ENCODE assay signal across 12 cellular contexts in the genomic region with DNA sequence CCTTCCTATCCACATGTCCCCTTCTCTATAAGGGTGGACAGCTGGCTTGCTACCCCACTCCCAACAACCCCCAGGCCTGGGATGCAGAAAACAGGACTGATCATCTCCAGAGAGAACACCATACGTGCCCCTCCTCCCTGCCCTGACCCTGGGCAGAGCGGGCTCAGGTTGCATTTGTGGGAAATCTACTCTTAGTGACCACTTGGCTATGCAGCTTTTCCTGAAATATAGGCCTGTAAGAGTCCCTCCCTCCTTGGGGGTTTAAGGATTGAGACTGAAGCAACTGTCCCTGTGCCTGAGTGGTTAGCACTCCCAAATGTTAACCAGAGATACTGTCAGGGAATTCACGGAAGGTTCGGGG. TPM values are rescaled to one million over a fixed set of nuclear protein-coding genes. Genes with fewer than 3 reads are reported as not detected.
DNase-seq lines count a peak whose midpoint lies in the region; ATAC-seq lines count a peak whose summit lies in the region.
"Had no signal": no experiment of that assay in that cellular context is flagged by ENCODE, and none has a peak within 500 bp of the region (broad histone marks: within the 10 kb centered on the region; RNA-seq: fewer than 3 reads in every experiment).

No MANE protein-coding gene starts in this region.

- peaks cover 46% of the 10 kb centered on the region for H3K4me1 Mint-ChIP-seq in activated T-cell treated with anti-CD3 and anti-CD28 coated beads, Interleukin-2, amount 50 U/mL, for 72 hours (ENCODE audit: low read depth)
- peaks cover 73% of the 10 kb centered on the region for H3K4me1 Mint-ChIP-seq in activated naive CD8-positive, alpha-beta T cell treated with anti-CD3 and anti-CD28 coated beads, Interleukin-2, amount 10 ng/mL, durations not matched to agents 7 days and 5 days
- H3K4me1 Mint-ChIP-seq in stimulated activated naive CD8-positive, alpha-beta T cell treated with anti-CD3 and anti-CD28 coated beads, Interleukin-15, amount 100 ng/mL, for 72 hours = peaks cover 69% of the 10 kb centered on the region

- no peaks in the 10 kb centered on the region for H3K36me3 Mint-ChIP-seq in activated T-cell treated with anti-CD3 and anti-CD28 coated beads, Interleukin-2, amount 50 U/mL, for 72 hours (ENCODE audit: insufficient read depth in 2 of 2)
- H3K36me3 Mint-ChIP-seq in activated naive CD8-positive, alpha-beta T cell treated with anti-CD3 and anti-CD28 coated beads, Interleukin-2, amount 10 ng/mL, durations not matched to agents 7 days and 5 days = peaks cover 1% of the 10 kb centered on the region

- H3K4me3 Mint-ChIP-seq in activated T-cell treated with anti-CD3 and anti-CD28 coated beads, Interleukin-2, amount 50 U/mL, for 72 hours = peak overlapping the region; percentile 64 to 69
- H3K4me3 Mint-ChIP-seq in activated naive CD8-positive, alpha-beta T cell treated with anti-CD3 and anti-CD28 coated beads, Interleukin-2, amount 10 ng/mL, durations not matched to agents 7 days and 5 days = peak overlapping the region; percentile 82
- H3K4me3 Mint-ChIP-seq in stimulated activated naive CD8-positive, alpha-beta T cell treated with anti-CD3 and anti-CD28 coated beads, Interleukin-15, amount 100 ng/mL, for 72 hours = peak overlapping the region; percentile 70 to 71
- H3K4me3 Mint-ChIP-seq: nephron had no signal

- no peak for DNase-seq in activated T-cell treated with anti-CD3 and anti-CD28 coated beads, Interleukin-2, amount 50 U/mL, for 72 hours
- no peak for DNase-seq in activated T-cell treated with anti-CD3 and anti-CD28 coated beads, Interleukin-2, amount 50 U/mL, for 1 hour
- no peak for DNase-seq in activated naive CD8-positive, alpha-beta T cell treated with anti-CD3 and anti-CD28 coated beads, Interleukin-2, amount 10 ng/mL, durations not matched to agents 7 days and 5 days
- DNase-seq in stimulated activated naive CD8-positive, alpha-beta T cell treated with anti-CD3 and anti-CD28 coated beads, Interleukin-15, amount 100 ng/mL, for 72 hours = no peak
- DNase-seq in KBM-7 = no peak
- DNase-seq in AML-193 (lab: John Stamatoyannopoulos, UW) = no peak
- no peak for DNase-seq in inferior parietal cortex (ENCODE audit: extremely low spot score)
- DNase-seq: foreskin melanocyte, uterus had no signal

- no peaks in the 10 kb centered on the region for H3K9me3 Mint-ChIP-seq in activated T-cell treated with anti-CD3 and anti-CD28 coated beads, Interleukin-2, amount 50 U/mL, for 72 hours
- H3K9me3 Mint-ChIP-seq in activated naive CD8-positive, alpha-beta T cell treated with anti-CD3 and anti-CD28 coated beads, Interleukin-2, amount 10 ng/mL, durations not matched to agents 7 days and 5 days = no peaks in the 10 kb centered on the region
- H3K9me3 Mint-ChIP-seq in stimulated activated naive CD8-positive, alpha-beta T cell treated with anti-CD3 and anti-CD28 coated beads, Interleukin-15, amount 100 ng/mL, for 72 hours = no peaks in the 10 kb centered on the region
- H3K9me3 Mint-ChIP-seq: nephron had no signal

- no peaks in the 10 kb centered on the region for H3K27me3 Mint-ChIP-seq in activated T-cell treated with anti-CD3 and anti-CD28 coated beads, Interleukin-2, amount 50 U/mL, for 72 hours (ENCODE audit: low read depth)
- no peaks in the 10 kb centered on the region for H3K27me3 Mint-ChIP-seq in activated naive CD8-positive, alpha-beta T cell treated with anti-CD3 and anti-CD28 coated beads, Interleukin-2, amount 10 ng/mL, durations not matched to agents 7 days and 5 days
- H3K27me3 Mint-ChIP-seq in stimulated activated naive CD8-positive, alpha-beta T cell treated with anti-CD3 and anti-CD28 coated beads, Interleukin-15, amount 100 ng/mL, for 72 hours = no peaks in the 10 kb centered on the region

- POLR2A ChIA-PET in activated naive CD8-positive, alpha-beta T cell treated with anti-CD3 and anti-CD28 coated beads, Interleukin-2, amount 10 ng/mL, durations not matched to agents 7 days and 5 days (lab: Charles Lee) = interaction anchor here (1.3 to 3.8 kb wide), 9 partner anchors 11 to 69 kb away, joined by 3 to 33 read pairs (median 8); a partner anchor contains a TSS

- peak in 1 of 2 donors; percentile 29 for ATAC-seq in activated T-cell treated with anti-CD3 and anti-CD28 coated beads, Interleukin-2, amount 50 U/mL, for 72 hours (replicated peaks in 1 of 2)
- peak; percentile 18 for ATAC-seq in HG03095 (IDR thresholded peaks at IDR 0.05; ENCODE audit: unreplicated experiment)
- ATAC-seq in activated naive CD8-positive, alpha-beta T cell treated with anti-CD3 and anti-CD28 coated beads, Interleukin-2, amount 10 ng/mL, durations not matched to agents 7 days and 5 days (ENCODE audit: low read depth) = peak; percentile 21
- ATAC-seq in stimulated activated naive CD8-positive, alpha-beta T cell treated with anti-CD3 and anti-CD28 coated beads, Interleukin-15, amount 100 ng/mL, for 72 hours = peak; percentile 48

- in situ Hi-C loops in KBM-7 (cut with MboI; ENCODE audit: low pct_unique_long_range_greater_than_20kb, low sequenced_read_pairs) = no loop called here

- H3K27ac Mint-ChIP-seq in activated T-cell treated with anti-CD3 and anti-CD28 coated beads, Interleukin-2, amount 50 U/mL, for 72 hours = peak overlapping the region; percentile 94
- peak overlapping the region; percentile 95 for H3K27ac Mint-ChIP-seq in activated naive CD8-positive, alpha-beta T cell treated with anti-CD3 and anti-CD28 coated beads, Interleukin-2, amount 10 ng/mL, durations not matched to agents 7 days and 5 days
- peak overlapping the region in 1 of 2 donors; percentile 74 for H3K27ac Mint-ChIP-seq in stimulated activated naive CD8-positive, alpha-beta T cell treated with anti-CD3 and anti-CD28 coated beads, Interleukin-15, amount 100 ng/mL, for 72 hours

RNA-seq across cellular contexts. Expression of a gene that starts 11.7 kb away (rescaled TPM):
- total RNA-seq in activated T-cell treated with anti-CD3 and anti-CD28 coated beads, Interleukin-2, amount 50 U/mL, for 72 hours = not detected
- total RNA-seq in activated naive CD8-positive, alpha-beta T cell treated with anti-CD3 and anti-CD28 coated beads, Interleukin-2, amount 10 ng/mL, durations not matched to agents 7 days and 5 days = under 1 TPM in 1 of 2 experiments, not detected in 1; 0.11 TPM
- total RNA-seq: HT1080, uterus had no signal

RNA-seq across cellular contexts. Expression of a gene that starts 26.6 kb away (rescaled TPM):
- total RNA-seq in activated T-cell treated with anti-CD3 and anti-CD28 coated beads, Interleukin-2, amount 50 U/mL, for 72 hours = 10 to 100 TPM; 67.8 to 75.0 TPM
- 100 to 1,000 TPM; 123 to 125 TPM for total RNA-seq in activated naive CD8-positive, alpha-beta T cell treated with anti-CD3 and anti-CD28 coated beads, Interleukin-2, amount 10 ng/mL, durations not matched to agents 7 days and 5 days

RNA-seq across cellular contexts. Expression of a gene that starts 27.1 kb away (rescaled TPM):
- 1 to 10 TPM; 3.2 to 3.8 TPM for total RNA-seq in activated T-cell treated with anti-CD3 and anti-CD28 coated beads, Interleukin-2, amount 50 U/mL, for 72 hours
- total RNA-seq in activated naive CD8-positive, alpha-beta T cell treated with anti-CD3 and anti-CD28 coated beads, Interleukin-2, amount 10 ng/mL, durations not matched to agents 7 days and 5 days = 1 to 10 TPM in 1 of 2 experiments, under 1 TPM in 1; 0.88 to 1.5 TPM

RNA-seq across cellular contexts. Expression of a gene that starts 45.1 kb away (rescaled TPM):
- 10 to 100 TPM; 83.6 to 92.7 TPM for total RNA-seq in activated T-cell treated with anti-CD3 and anti-CD28 coated beads, Interleukin-2, amount 50 U/mL, for 72 hours
- 10 to 100 TPM; 54.5 to 82.8 TPM for total RNA-seq in activated naive CD8-positive, alpha-beta T cell treated with anti-CD3 and anti-CD28 coated beads, Interleukin-2, amount 10 ng/mL, durations not matched to agents 7 days and 5 days
